ENCODE assay signal across 8 cellular contexts in the genomic region with DNA sequence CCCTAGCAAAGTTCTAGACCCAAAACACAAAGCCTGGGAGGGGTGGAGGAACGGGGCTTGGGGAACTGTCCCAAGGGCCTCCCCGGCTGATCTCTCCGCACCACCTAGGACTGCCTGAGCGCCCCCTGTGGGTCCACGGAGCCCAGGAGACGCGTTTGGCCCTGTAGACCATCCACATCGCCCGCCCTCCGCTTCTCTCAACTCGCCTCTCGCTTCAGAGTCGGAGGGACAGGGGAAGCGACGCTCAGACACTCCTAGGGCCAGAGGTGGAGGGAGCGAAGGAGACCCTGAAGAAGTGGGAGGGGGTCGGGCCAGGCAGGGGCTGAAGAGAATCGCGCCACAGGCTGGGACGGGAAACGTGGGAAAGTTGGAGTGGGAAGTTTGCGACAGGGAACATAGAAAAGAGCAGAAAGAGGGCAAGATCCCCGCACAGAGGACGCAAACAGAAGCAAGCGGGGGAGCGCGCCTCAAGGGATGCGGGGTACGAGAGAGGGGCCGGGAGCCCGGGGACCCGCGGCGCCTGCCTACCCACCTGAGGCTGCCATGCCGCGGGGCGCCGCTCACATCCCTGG. TPM values are rescaled to one million over a fixed set of nuclear protein-coding genes. Genes with fewer than 3 reads are reported as not detected.
DNase-seq lines count a peak whose midpoint lies in the region; ATAC-seq and TF ChIP-seq lines count a peak whose summit lies in the region.

No MANE protein-coding gene starts in this region.

- ATAC-seq in GM19467 (IDR thresholded peaks at IDR 0.05; ENCODE audit: unreplicated experiment) = peak; percentile 45

- H3K56ac ChIP-seq in mesendoderm (ENCODE audit: low read length) = peak overlapping the region; percentile 42

- H3K4ac ChIP-seq in mesendoderm (ENCODE audit: low read depth, low read length) = no peak overlapping the region

- H3K9me3 Mint-ChIP-seq in CD14-positive monocyte = peaks cover 0 to 2% (median 0%) of the 10 kb centered on the region in 7 donors
- no peaks in the 10 kb centered on the region for H3K9me3 Mint-ChIP-seq in dendritic cell treated with granulocyte-macrophage colony-stimulating factor and Interleukin-4, amounts not matched to agents 40 ng/mL and 50 ng/mL, for 4 days

- H2BK120ac ChIP-seq in mesendoderm (ENCODE audit: low read depth, low read length) = no peak overlapping the region

- intact Hi-C loops in CD14-positive monocyte (cut with micrococcal nuclease) = loop anchor here (5.0 to 10.0 kb wide), 4 partner anchors 73 to 135 kb away; partner anchors contain the start of genes LCOR (in 1 of the 2) and TM9SF3 (in 1 of the 2)
- intact Hi-C loops in dendritic cell treated with granulocyte-macrophage colony-stimulating factor and Interleukin-4, amounts not matched to agents 40 ng/mL and 50 ng/mL, for 4 days (cut with micrococcal nuclease) = loop anchor here (2.0 to 10.0 kb wide), 2 partner anchors 75 to 135 kb away; partner anchors contain the start of gene TM9SF3

- H3K36me3 ChIP-seq in HUES64 (ENCODE audit: insufficient read depth, low read length) = no peaks in the 10 kb centered on the region
- no peaks in the 10 kb centered on the region for H3K36me3 ChIP-seq in mesendoderm (ENCODE audit: control insufficient read depth, insufficient read depth, low read length)

- H3K79me1 ChIP-seq in mesendoderm (ENCODE audit: low read length) = no peaks in the 10 kb centered on the region

- no peak overlapping the region for H3K27ac ChIP-seq in HUES64 (ENCODE audit: low read depth, low read length)
- H3K27ac ChIP-seq in mesendoderm (ENCODE audit: low read depth, low read length) = no peak overlapping the region

- H3K36me3 Mint-ChIP-seq in CD14-positive monocyte = peaks cover 19% of the 10 kb centered on the region in 2 donors
- H3K36me3 Mint-ChIP-seq in dendritic cell treated with granulocyte-macrophage colony-stimulating factor and Interleukin-4, amounts not matched to agents 40 ng/mL and 50 ng/mL, for 4 days (ENCODE audit: low read depth) = peaks cover 42% of the 10 kb centered on the region

- no peak overlapping the region for H2BK15ac ChIP-seq in mesendoderm (replicated peaks; ENCODE audit: low read depth)

- no peak overlapping the region for H3K23ac ChIP-seq in mesendoderm (ENCODE audit: low read length)

- H3K4me1 ChIP-seq in HUES64 (ENCODE audit: insufficient read depth, low read length) (peaks cover 7% of the 10 kb centered on the region), mesendoderm (ENCODE audit: control insufficient read depth, low read depth, low read length) (peaks cover 3% of the 10 kb centered on the region)

- H2BK5ac ChIP-seq in mesendoderm (ENCODE audit: low read length) = no peak overlapping the region

- H3K4me3 Mint-ChIP-seq in CD14-positive monocyte = peak overlapping the region; percentile 99 to 100
- H3K4me3 Mint-ChIP-seq in dendritic cell treated with granulocyte-macrophage colony-stimulating factor and Interleukin-4, amounts not matched to agents 40 ng/mL and 50 ng/mL, for 4 days = peak overlapping the region; percentile 97

- WGBS in HUES64 = under 1% methylated on average over 38 of the region's 38 CpGs
- WGBS in mesendoderm (ENCODE audit: extremely low coverage, insufficient coverage, low lambda C conversion rate) = no CpG with 5 or more reads among the region's 38 CpGs

- H3K9me3 ChIP-seq in HUES64 (ENCODE audit: insufficient read depth, low read depth, low read length) = no peaks in the 10 kb centered on the region

- H3K27me3 Mint-ChIP-seq in CD14-positive monocyte (ENCODE audit: low read depth in 3 of 3) = peaks cover 0 to 3% (median 0%) of the 10 kb centered on the region in 3 donors
- H3K27me3 Mint-ChIP-seq in dendritic cell treated with granulocyte-macrophage colony-stimulating factor and Interleukin-4, amounts not matched to agents 40 ng/mL and 50 ng/mL, for 4 days = no peaks in the 10 kb centered on the region

- peak overlapping the region; percentile 61 for H3K9ac ChIP-seq in HUES64 (ENCODE audit: low read depth, low read length)
- peak overlapping the region; percentile 8 for H3K9ac ChIP-seq in mesendoderm (ENCODE audit: low read length)

- peaks cover 20% of the 10 kb centered on the region for H3K27me3 ChIP-seq in HUES64 (ENCODE audit: insufficient read depth, low read length)
- H3K27me3 ChIP-seq in mesendoderm (ENCODE audit: insufficient read depth, low read length, poor library complexity) = no peaks in the 10 kb centered on the region

- no peak overlapping the region for H4K5ac ChIP-seq in mesendoderm (ENCODE audit: low read length)

- H3K4me3 ChIP-seq in HUES64 (ENCODE audit: low read length) (peak overlapping the region; percentile 65), WI38 (ENCODE audit: low read depth, low read length) (peak overlapping the region; percentile 58), mesendoderm (ENCODE audit: low read length) (peak overlapping the region; percentile 1)

- TF ChIP-seq CTCF in CD14-positive monocyte (IDR thresholded peaks at IDR 0.05) (peak; percentile 89), WI38 (IDR thresholded peaks at IDR 0.05; ENCODE audit: low read depth, low read length) (peak; percentile 40)

- peak; percentile 81 for DNase-seq in CD14-positive monocyte (ENCODE audit: low spot score)
- DNase-seq in mesendoderm = peak; percentile 80
- DNase-seq in stimulated activated CD8-positive, alpha-beta memory T cell treated with anti-CD3 and anti-CD28 coated beads, Interleukin-15, amount 100 ng/mL, for 48 hours (ENCODE audit: low read depth in 2 of 2) = peak; percentile 40 to 44
- DNase-seq in dedifferentiated amniotic fluid mesenchymal stem cell (ENCODE audit: extremely low spot score) = no peak

- H2AK5ac ChIP-seq in mesendoderm (ENCODE audit: low read length) = no peak overlapping the region

- no peak overlapping the region for H3K18ac ChIP-seq in mesendoderm (ENCODE audit: low read length)

- peak overlapping the region; percentile 97 to 100 (median 98) for H3K27ac Mint-ChIP-seq in CD14-positive monocyte
- peak overlapping the region; percentile 95 for H3K27ac Mint-ChIP-seq in dendritic cell treated with granulocyte-macrophage colony-stimulating factor and Interleukin-4, amounts not matched to agents 40 ng/mL and 50 ng/mL, for 4 days

- H3K4me2 ChIP-seq in mesendoderm (ENCODE audit: low read length) = peak overlapping the region; percentile 77

- H3K79me2 ChIP-seq in mesendoderm (ENCODE audit: control insufficient read depth, insufficient read depth, low read length) = no peaks in the 10 kb centered on the region

- H3K4me1 Mint-ChIP-seq in CD14-positive monocyte = peaks cover 49% of the 10 kb centered on the region
- peaks cover 53% of the 10 kb centered on the region for H3K4me1 Mint-ChIP-seq in dendritic cell treated with granulocyte-macrophage colony-stimulating factor and Interleukin-4, amounts not matched to agents 40 ng/mL and 50 ng/mL, for 4 days (ENCODE audit: low read depth)

- H4K8ac ChIP-seq in mesendoderm (ENCODE audit: low read depth, low read length) = no peak overlapping the region

RNA-seq across cellular contexts. Expression of gene PIK3AP1, which starts 0.4 kb away (rescaled TPM):
- 100 to 1,000 TPM in 1 of 2 donors, 10 to 100 TPM in 1; 95.5 to 157 TPM for polyA plus RNA-seq in CD14-positive monocyte
- polyA plus RNA-seq in HUES64 (2013, experiment 1 of 2) = 1.3 TPM
- polyA plus RNA-seq in HUES64 (2013, experiment 2 of 2) = 1.5 TPM
- polyA plus RNA-seq in mesendoderm (2013, experiment 1 of 2) = 1.4 TPM
- 1.2 TPM for polyA plus RNA-seq in mesendoderm (2013, experiment 2 of 2)

Comparison
In these comparisons a context has a peak if more than half of its experiments do, and no peak if none do; other contexts are left out.
1. H3K4me3 ChIP-seq: peak in every context shown above with its lines; median percentile 65 in HUES64; 58 in WI38; 1 in mesendoderm.